In genomic region chr18:74248189-74248975, GRCh38 we compare ENCODE assay signal across 16 cellular contexts. TPM values are rescaled to one million over a fixed set of nuclear protein-coding genes. Genes with fewer than 3 reads are reported as not detected.
DNase-seq lines count a peak whose midpoint lies in the region; ATAC-seq and TF ChIP-seq lines count a peak whose summit lies in the region.
"Had no signal": no experiment of that assay in that cellular context is flagged by ENCODE, and none has a peak within 500 bp of the region (broad histone marks: within the 10 kb centered on the region; RNA-seq: fewer than 3 reads in every experiment).

No MANE protein-coding gene starts in this region.

- no peaks in the 10 kb centered on the region for H3K27me3 ChIP-seq in upper lobe of right lung
- H3K27me3 ChIP-seq: BLaER1, body of pancreas had no signal

- no peaks in the 10 kb centered on the region for H3K9me3 Mint-ChIP-seq in type B pancreatic cell
- H3K9me3 Mint-ChIP-seq in activated CD8-positive, alpha-beta T cell treated with anti-CD3 and anti-CD28 coated beads, Interleukin-2, amount 10 ng/mL, durations not matched to agents 7 days and 5 days (ENCODE audit: insufficient read depth): no peaks in the 10 kb centered on the region
- H3K9me3 Mint-ChIP-seq: immature natural killer cell, nephron progenitor cell had no signal

- peak overlapping the region; percentile 4 for H3K27ac Mint-ChIP-seq in T-helper 17 cell
- H3K27ac Mint-ChIP-seq in type B pancreatic cell: no peak overlapping the region
- no peak overlapping the region for H3K27ac Mint-ChIP-seq in activated CD8-positive, alpha-beta T cell treated with anti-CD3 and anti-CD28 coated beads, Interleukin-2, amount 10 ng/mL, durations not matched to agents 7 days and 5 days
- H3K27ac Mint-ChIP-seq: immature natural killer cell, nephron progenitor cell had no signal

- no peak overlapping the region for H3K4me3 Mint-ChIP-seq in T-helper 17 cell
- H3K4me3 Mint-ChIP-seq in type B pancreatic cell: no peak overlapping the region
- H3K4me3 Mint-ChIP-seq in activated CD8-positive, alpha-beta T cell treated with anti-CD3 and anti-CD28 coated beads, Interleukin-2, amount 10 ng/mL, durations not matched to agents 7 days and 5 days: no peak overlapping the region
- H3K4me3 Mint-ChIP-seq: immature natural killer cell, nephron progenitor cell had no signal

- peak; percentile 19 for DNase-seq in stimulated activated CD4-positive, alpha-beta T cell treated with anti-CD3 and anti-CD28 coated beads, Interleukin-15, amount 100 ng/mL, for 24 hours
- no peak for DNase-seq in stimulated activated CD4-positive, alpha-beta T cell treated with anti-CD3 and anti-CD28 coated beads, Interleukin-4, amount 100 ng/mL, for 24 hours
- DNase-seq in T-helper 17 cell (no peak), upper lobe of right lung (no peak), type B pancreatic cell (ENCODE audit: extremely low spot score, unreplicated experiment) (no peak), iPS-NIHi7 (ENCODE audit: extremely low spot score) (no peak)
- DNase-seq in activated CD8-positive, alpha-beta T cell treated with anti-CD3 and anti-CD28 coated beads, Interleukin-2, amount 10 ng/mL, durations not matched to agents 7 days and 5 days: no peak
- DNase-seq: GF-D8, immature natural killer cell, KBM-7, nephron progenitor cell, SIG-M5 had no signal

- peaks cover 10% of the 10 kb centered on the region for H3K36me3 Mint-ChIP-seq in T-helper 17 cell (ENCODE audit: low read depth)
- peaks cover 18% of the 10 kb centered on the region for H3K36me3 Mint-ChIP-seq in type B pancreatic cell
- H3K36me3 Mint-ChIP-seq in activated CD8-positive, alpha-beta T cell treated with anti-CD3 and anti-CD28 coated beads, Interleukin-2, amount 10 ng/mL, durations not matched to agents 7 days and 5 days (ENCODE audit: low read depth): no peaks in the 10 kb centered on the region

- peaks cover 37% of the 10 kb centered on the region for H3K4me1 ChIP-seq in upper lobe of right lung
- H3K4me1 ChIP-seq: BLaER1, HAP-1 had no signal

- ATAC-seq in HG02798 (IDR thresholded peaks at IDR 0.05; ENCODE audit: poor library complexity, unreplicated experiment) (peak; percentile 76), T-helper 17 cell (peak; percentile 61), upper lobe of right lung (peak; percentile 69)
- no peak for ATAC-seq in activated CD8-positive, alpha-beta T cell treated with anti-CD3 and anti-CD28 coated beads, Interleukin-2, amount 10 ng/mL, durations not matched to agents 7 days and 5 days

- no peak overlapping the region for H3K4me3 ChIP-seq in upper lobe of right lung
- H3K4me3 ChIP-seq: BLaER1, body of pancreas, HAP-1 had no signal

- peaks cover 8% of the 10 kb centered on the region for H3K36me3 ChIP-seq in upper lobe of right lung
- H3K36me3 ChIP-seq: HAP-1 had no signal

- CTCF ChIA-PET in activated CD8-positive, alpha-beta T cell treated with anti-CD3 and anti-CD28 coated beads, Interleukin-2, amount 10 ng/mL, durations not matched to agents 7 days and 5 days (lab: Charles Lee): no interaction called here

- TF ChIP-seq CTCF in upper lobe of right lung (IDR thresholded peaks at IDR 0.05) (no peak), type B pancreatic cell (conservative IDR thresholded peaks at IDR 0.05) (no peak)

- H3K27ac ChIP-seq in upper lobe of right lung: peak overlapping the region; percentile 4
- H3K27ac ChIP-seq: BLaER1 had no signal

- H3K4me1 Mint-ChIP-seq in T-helper 17 cell (peaks cover 10% of the 10 kb centered on the region), type B pancreatic cell (ENCODE audit: unreplicated experiment) (peaks cover 20% of the 10 kb centered on the region)
- no peaks in the 10 kb centered on the region for H3K4me1 Mint-ChIP-seq in activated CD8-positive, alpha-beta T cell treated with anti-CD3 and anti-CD28 coated beads, Interleukin-2, amount 10 ng/mL, durations not matched to agents 7 days and 5 days (ENCODE audit: low read depth)
- H3K4me1 Mint-ChIP-seq: immature natural killer cell had no signal

- H3K27me3 Mint-ChIP-seq in T-helper 17 cell (peaks cover 10% of the 10 kb centered on the region), type B pancreatic cell (no peaks in the 10 kb centered on the region)
- H3K27me3 Mint-ChIP-seq in activated CD8-positive, alpha-beta T cell treated with anti-CD3 and anti-CD28 coated beads, Interleukin-2, amount 10 ng/mL, durations not matched to agents 7 days and 5 days (ENCODE audit: low read depth): peaks cover 4% of the 10 kb centered on the region

- H3K9me3 ChIP-seq in T-helper 17 cell (ENCODE audit: control insufficient read depth, low read length, poor library complexity, severe bottlenecking): no peaks in the 10 kb centered on the region
- no peaks in the 10 kb centered on the region for H3K9me3 ChIP-seq in upper lobe of right lung
- H3K9me3 ChIP-seq: BLaER1, body of pancreas, HAP-1 had no signal

- POLR2A ChIA-PET in activated CD8-positive, alpha-beta T cell treated with anti-CD3 and anti-CD28 coated beads, Interleukin-2, amount 10 ng/mL, durations not matched to agents 7 days and 5 days (lab: Charles Lee): no interaction called here

- intact Hi-C loops in upper lobe of right lung (cut with DNase I): no loop called here

RNA-seq across cellular contexts. Expression of gene CYB5A, which starts 43.4 kb away (rescaled TPM):
- 10 to 100 TPM; 14.5 to 14.8 TPM for total RNA-seq in T-helper 17 cell
- total RNA-seq in upper lobe of right lung: 399 TPM
- total RNA-seq in type B pancreatic cell (ENCODE audit: low replicate concordance): 74.9 and 101 TPM in 2 replicates
- total RNA-seq in activated CD8-positive, alpha-beta T cell treated with anti-CD3 and anti-CD28 coated beads, Interleukin-2, amount 10 ng/mL, durations not matched to agents 7 days and 5 days: 10 to 100 TPM; 28.7 to 31.3 TPM
